In the genomic region with DNA sequence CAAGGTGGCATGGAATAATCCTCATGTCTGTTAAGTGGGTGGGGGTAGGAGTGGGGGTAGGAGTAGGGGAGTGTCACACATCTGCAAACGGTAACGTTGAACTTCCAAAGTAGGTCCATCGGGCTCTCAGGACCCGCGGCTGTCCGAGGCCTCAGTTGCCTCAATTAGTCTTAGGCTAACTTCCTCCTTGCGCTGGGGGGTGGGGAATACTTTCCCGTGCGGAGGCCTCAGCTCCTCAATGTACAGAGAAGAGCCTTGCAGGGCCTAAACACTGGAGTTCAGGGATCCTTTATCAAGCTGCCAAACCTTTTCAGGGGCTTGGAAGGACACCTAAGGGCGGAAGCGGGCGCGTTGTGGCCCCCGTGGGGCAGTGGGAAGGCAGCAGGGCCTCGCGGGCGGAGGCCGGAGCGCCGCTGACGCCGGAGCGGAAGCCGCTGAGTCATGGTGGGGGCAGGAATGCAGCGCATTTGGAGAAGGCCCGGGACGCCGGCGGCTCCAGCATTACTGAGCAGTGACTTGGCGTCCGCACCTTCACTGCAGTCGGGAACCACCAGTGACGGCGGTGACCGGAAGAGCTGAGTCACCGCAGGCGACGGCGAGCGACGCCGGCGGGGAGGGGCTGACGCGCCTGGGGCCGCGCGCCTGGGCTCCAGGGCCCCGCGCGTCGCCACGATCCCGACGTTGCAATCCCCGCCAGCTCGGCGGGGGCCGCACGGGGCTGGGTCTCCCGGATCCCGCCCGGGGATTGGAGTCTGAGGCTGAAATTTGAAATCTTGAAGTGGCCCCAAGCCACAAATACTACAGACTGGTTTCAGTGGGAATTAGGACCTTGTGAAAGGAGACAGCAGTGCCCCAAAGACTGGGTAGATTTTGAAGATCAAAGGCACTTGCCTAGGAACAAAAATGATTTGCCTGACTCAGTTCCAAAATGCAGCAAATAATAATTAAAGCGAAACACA, we compare ENCODE assay signal across 8 cellular contexts. TPM values are rescaled to one million over a fixed set of nuclear protein-coding genes. Genes with fewer than 3 reads are reported as not detected.
A peak's percentile ranks its signal among the peaks of the same experiment; 100 is the strongest.
DNase-seq lines count a peak whose midpoint lies in the region; ATAC-seq and TF ChIP-seq lines count a peak whose summit lies in the region.

No MANE protein-coding gene starts in this region.

- peak; percentile 90 for ATAC-seq in RWPE2 (ENCODE audit: low read depth)

- H2BK120ac ChIP-seq in H9 (ENCODE audit: low read depth, low read length, poor library complexity, severe bottlenecking) = peak overlapping the region; percentile 84

- no peak overlapping the region for H3K56ac ChIP-seq in H9 (ENCODE audit: insufficient read length, low read depth, low read length)

- H3K9me3 Mint-ChIP-seq in H9 = no peaks in the 10 kb centered on the region; a peak in 1 of 5 replicates
- H3K9me3 Mint-ChIP-seq in nephron = no peaks in the 10 kb centered on the region

- H2BK12ac ChIP-seq in H9 (ENCODE audit: insufficient read length, low read depth, low read length) = peak overlapping the region; percentile 35

- H4K5ac ChIP-seq in H9 (ENCODE audit: insufficient read length, low read depth, low read length) = peak overlapping the region; percentile 41

- H2BK15ac ChIP-seq in H9 (ENCODE audit: low read depth, low read length) = no peak overlapping the region

- H3K27me3 Mint-ChIP-seq in H9 (ENCODE audit: low read depth) (no peaks in the 10 kb centered on the region), nephron (ENCODE audit: low read depth) (no peaks in the 10 kb centered on the region)

- no peaks in the 10 kb centered on the region for H3K79me2 ChIP-seq in H9 (ENCODE audit: insufficient read depth, low read length)
- H3K79me2 ChIP-seq in Loucy (ENCODE audit: insufficient read depth, low read length) = no peaks in the 10 kb centered on the region

- no peak overlapping the region for H4K8ac ChIP-seq in H9 (replicated peaks; ENCODE audit: insufficient read length, low read depth, low read length)

- H2AFZ ChIP-seq in H9 (ENCODE audit: low read length) (no peak overlapping the region), Loucy (ENCODE audit: low read length) (peak overlapping the region; percentile 82)

- peak overlapping the region; percentile 94; the same call in 1 of the 2 replicates for H3K14ac ChIP-seq in H9 (ENCODE audit: insufficient read depth, low read length)

- H3K27ac ChIP-seq in H9 (ENCODE audit: insufficient read length, low read depth, low read length) (peak overlapping the region; percentile 58), RWPE2 (ENCODE audit: poor library complexity, severe bottlenecking) (peak overlapping the region; percentile 96)

- no peaks in the 10 kb centered on the region for H3K27me3 ChIP-seq in H9 (ENCODE audit: insufficient read depth, low read length)
- H3K27me3 ChIP-seq in Loucy (ENCODE audit: insufficient read depth, low read length, poor library complexity, severe bottlenecking) = no peaks in the 10 kb centered on the region
- no peaks in the 10 kb centered on the region for H3K27me3 ChIP-seq in RWPE2 (ENCODE audit: insufficient read depth, poor library complexity, severe bottlenecking)

- H3K18ac ChIP-seq in H9 (ENCODE audit: insufficient read length, low read depth, low read length) = peak overlapping the region; percentile 89

- no peak overlapping the region for H4K91ac ChIP-seq in H9 (ENCODE audit: insufficient read length, low read depth, low read length)

- no peak overlapping the region for H2AK5ac ChIP-seq in H9 (ENCODE audit: insufficient read length, low read length)

- H2BK5ac ChIP-seq in H9 (ENCODE audit: insufficient read length, low read length) = no peak overlapping the region

- WGBS in H9 (ENCODE audit: extremely low coverage, insufficient read length, low lambda C conversion rate) = no CpG with 5 or more reads among the region's 64 CpGs

- peak overlapping the region; percentile 74 for H3K4me3 ChIP-seq in Loucy (ENCODE audit: low read length, poor library complexity, severe bottlenecking)
- peak overlapping the region; percentile 15 for H3K4me3 ChIP-seq in RWPE2 (ENCODE audit: severe bottlenecking)
- H3K4me3 ChIP-seq in fibroblast of the aortic adventitia (ENCODE audit: low read depth, low read length) = peak overlapping the region; percentile 58

- no peaks in the 10 kb centered on the region for H3K9me2 ChIP-seq in Loucy (replicated peaks; ENCODE audit: low read depth, low read length)

- H3K4me1 ChIP-seq in ES-I3 (ENCODE audit: insufficient read depth, low read length) = peaks cover 14% of the 10 kb centered on the region
- H3K4me1 ChIP-seq in H9 (ENCODE audit: insufficient read depth, low read length) = peaks cover 7% of the 10 kb centered on the region
- peaks cover 5% of the 10 kb centered on the region for H3K4me1 ChIP-seq in Loucy (ENCODE audit: insufficient read depth, low read length, poor library complexity, severe bottlenecking)
- H3K4me1 ChIP-seq in RWPE2 (ENCODE audit: insufficient read depth, poor library complexity, severe bottlenecking) = peaks cover 32% of the 10 kb centered on the region

- H3K4me3 Mint-ChIP-seq in H9 (peak overlapping the region; percentile 65 to 71), nephron (peak overlapping the region; percentile 82 to 87 (median 86))

- no peaks in the 10 kb centered on the region for H3K36me3 Mint-ChIP-seq in H9 (ENCODE audit: insufficient read depth in 1 of 3, low read depth in 3 of 3)
- H3K36me3 Mint-ChIP-seq in nephron (ENCODE audit: low read depth) = no peaks in the 10 kb centered on the region

- DNase-seq in H9 (peak; percentile 97), RWPE2 (ENCODE audit: low spot score) (peak; percentile 98), fibroblast of the aortic adventitia (ENCODE audit: low read depth) (peak; percentile 95)
- peak; percentile 71 for DNase-seq in activated T-helper 9 cell treated with anti-CD3 and anti-CD28 coated beads, Interleukin-2, amount 50 U/mL, for 16 hours (ENCODE audit: low read depth)
- DNase-seq in stimulated activated naive CD4-positive, alpha-beta T cell treated with Interleukin-2 at 50 U/mL for 16 hours (lab: John Stamatoyannopoulos, UW) = peak; percentile 79

- H3K27ac Mint-ChIP-seq in H9 = peak overlapping the region; percentile 97 to 99 (median 97)
- peak overlapping the region; percentile 91 to 99 (median 94) for H3K27ac Mint-ChIP-seq in nephron

- H3T11ph ChIP-seq in H9 (ENCODE audit: low read length) = peak overlapping the region; percentile 22

- H3K9me3 ChIP-seq in ES-I3 (ENCODE audit: control insufficient read depth, insufficient read depth, low read length) = no peaks in the 10 kb centered on the region
- H3K9me3 ChIP-seq in H9 (ENCODE audit: control insufficient read depth, low read depth, low read length) = no peaks in the 10 kb centered on the region
- no peaks in the 10 kb centered on the region for H3K9me3 ChIP-seq in Loucy (ENCODE audit: insufficient read depth, low read depth, low read length)
- no peaks in the 10 kb centered on the region for H3K9me3 ChIP-seq in RWPE2 (ENCODE audit: severe bottlenecking)

- TF ChIP-seq CTCF in H9 (conservative IDR thresholded peaks at IDR 0.05) = no peak
- no peak for TF ChIP-seq CTCF in Loucy (conservative IDR thresholded peaks at IDR 0.05; ENCODE audit: low read length)
- TF ChIP-seq CTCF in RWPE2 (IDR thresholded peaks at IDR 0.05; ENCODE audit: poor library complexity, severe bottlenecking) = no peak
- TF ChIP-seq CTCF in fibroblast of the aortic adventitia (IDR thresholded peaks at IDR 0.05; ENCODE audit: insufficient read depth, low read length) = no peak
- no peak for TF ChIP-seq CTCF in nephron (IDR thresholded peaks at IDR 0.05; ENCODE audit: unreplicated experiment in 3 of 3)

- no peaks in the 10 kb centered on the region for H3K36me3 ChIP-seq in ES-I3 (ENCODE audit: insufficient read depth, low read length)
- no peaks in the 10 kb centered on the region for H3K36me3 ChIP-seq in Loucy (ENCODE audit: insufficient read depth, low read length)
- H3K36me3 ChIP-seq in RWPE2 (ENCODE audit: low read depth) = no peaks in the 10 kb centered on the region

- no peaks in the 10 kb centered on the region for H3K79me1 ChIP-seq in H9 (ENCODE audit: insufficient read depth, low read depth, low read length, poor library complexity, severe bottlenecking)

- no peak overlapping the region for H2BK20ac ChIP-seq in H9 (ENCODE audit: low read depth, low read length, poor library complexity, severe bottlenecking)

- no peaks in the 10 kb centered on the region for H3K23me2 ChIP-seq in H9 (ENCODE audit: insufficient read length, low read depth, low read length, poor library complexity, severe bottlenecking)

- H3K4me1 Mint-ChIP-seq in H9 (peaks cover 21 to 24% of the 10 kb centered on the region in 2 experiments), nephron (peaks cover 20% of the 10 kb centered on the region)

- H3K4me2 ChIP-seq in H9 (ENCODE audit: insufficient read depth, insufficient read length, low read length) = peak overlapping the region; percentile 39
- H3K4me2 ChIP-seq in Loucy (ENCODE audit: low read depth, low read length, poor library complexity, severe bottlenecking) = peak overlapping the region; percentile 79

- peak overlapping the region; percentile 57; the same call in 1 of the 2 replicates for H3K4ac ChIP-seq in H9 (ENCODE audit: low read depth, low read length)

- H3K23ac ChIP-seq in H9 (ENCODE audit: insufficient read length, low read depth, low read length) = no peak overlapping the region

- H4K20me1 ChIP-seq in H9 (ENCODE audit: control insufficient read depth, insufficient read depth, insufficient read length) (no peaks in the 10 kb centered on the region), Loucy (ENCODE audit: insufficient read depth, low read length, poor library complexity, severe bottlenecking) (no peaks in the 10 kb centered on the region)

- H3K9ac ChIP-seq in ES-I3 (ENCODE audit: low read depth, low read length) (peak overlapping the region; percentile 96), H9 (ENCODE audit: extremely low read depth, insufficient read length, low read length) (peak overlapping the region; percentile 65), Loucy (ENCODE audit: low read depth, low read length, poor library complexity, severe bottlenecking) (peak overlapping the region; percentile 81)

- peaks cover 10% of the 10 kb centered on the region; the same call in 1 of the 2 replicates for H3F3A ChIP-seq in Loucy (ENCODE audit: low read depth)

RNA-seq across cellular contexts. Expression of gene IPO7, which starts 20.2 kb away (rescaled TPM):
- total RNA-seq in H9 (2021) (192 and 205 TPM in 2 replicates), fibroblast of the aortic adventitia (ENCODE audit: low replicate concordance) (115 and 181 TPM in 2 replicates)

RNA-seq across cellular contexts. Expression of gene TMEM41B, which starts 49.8 kb away (rescaled TPM):
- total RNA-seq in H9 (2021) (48.5 and 48.7 TPM in 2 replicates), fibroblast of the aortic adventitia (ENCODE audit: low replicate concordance) (26.8 and 37.8 TPM in 2 replicates)

Comparison
In these comparisons a context has a peak if more than half of its experiments do, and no peak if none do; other contexts are left out.
1. Peak in every context shown above with its lines: DNase-seq, ATAC-seq, H3K4me3 ChIP-seq and H3K27ac ChIP-seq.
2. H3K4me3 ChIP-seq: peak in every context shown above with its lines; median percentile 74 in Loucy; 58 in fibroblast of the aortic adventitia; 15 in RWPE2.